Comparison of ENCODE assay signal across 2 cellular contexts in the genomic region with DNA sequence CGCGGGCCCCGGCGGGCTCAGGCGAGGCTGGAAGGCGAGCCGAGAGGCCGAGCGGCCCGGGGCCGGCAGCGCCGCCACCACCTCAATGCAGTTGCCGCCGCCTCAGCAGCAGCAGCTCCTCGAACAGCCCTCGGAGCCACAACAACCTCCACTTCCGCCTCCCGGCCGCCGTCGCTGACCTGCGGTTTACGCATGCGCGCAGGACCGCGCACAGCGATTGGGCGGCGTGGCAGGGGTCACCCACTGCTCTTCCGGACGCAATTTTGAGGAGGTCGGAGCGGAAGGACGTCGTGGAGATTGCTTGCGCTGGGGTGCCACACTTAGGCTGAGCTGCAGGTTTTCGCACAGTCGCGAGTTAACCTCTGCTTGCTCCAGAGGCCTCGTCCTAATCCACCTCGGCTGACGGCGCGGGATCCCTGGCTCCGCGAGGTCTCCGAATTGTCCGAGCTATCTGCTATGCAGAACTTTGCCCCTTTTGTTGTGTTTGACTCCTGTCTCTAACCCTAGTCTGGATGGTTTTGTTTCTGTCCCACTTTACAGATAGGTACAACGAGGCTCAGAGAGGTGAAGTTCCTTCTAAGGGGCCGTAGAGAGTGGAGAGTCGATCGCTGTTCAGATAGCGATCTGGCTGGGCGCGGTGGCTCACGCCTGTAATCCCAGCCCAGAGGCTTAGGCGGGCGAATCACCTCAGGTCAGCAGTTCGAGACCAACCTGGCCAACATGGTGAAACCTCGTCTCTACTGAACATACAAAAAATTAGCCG.
A peak's percentile ranks its signal among the peaks of the same experiment; 100 is the strongest.
TF ChIP-seq lines count a peak whose summit lies in the region.

A gene (plus strand): TSS at position 243 of the 763 bp plus-strand sequence. CDS start 6,657 bp downstream, outside the sequence.
A gene with protein sequence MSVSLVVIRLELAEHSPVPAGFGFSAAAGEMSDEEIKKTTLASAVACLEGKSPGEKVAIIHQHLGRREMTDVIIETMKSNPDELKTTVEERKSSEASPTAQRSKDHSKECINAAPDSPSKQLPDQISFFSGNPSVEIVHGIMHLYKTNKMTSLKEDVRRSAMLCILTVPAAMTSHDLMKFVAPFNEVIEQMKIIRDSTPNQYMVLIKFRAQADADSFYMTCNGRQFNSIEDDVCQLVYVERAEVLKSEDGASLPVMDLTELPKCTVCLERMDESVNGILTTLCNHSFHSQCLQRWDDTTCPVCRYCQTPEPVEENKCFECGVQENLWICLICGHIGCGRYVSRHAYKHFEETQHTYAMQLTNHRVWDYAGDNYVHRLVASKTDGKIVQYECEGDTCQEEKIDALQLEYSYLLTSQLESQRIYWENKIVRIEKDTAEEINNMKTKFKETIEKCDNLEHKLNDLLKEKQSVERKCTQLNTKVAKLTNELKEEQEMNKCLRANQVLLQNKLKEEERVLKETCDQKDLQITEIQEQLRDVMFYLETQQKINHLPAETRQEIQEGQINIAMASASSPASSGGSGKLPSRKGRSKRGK (minus strand): TSS at position 146 of the 763 bp plus-strand sequence. CDS start 164 bp downstream, outside the sequence.

TF ChIP-seq in HCT116, 20 proteins besides CTCF, POLR2A, EP300 and RAD21 (continued from another document):
- TF ChIP-seq, protein P1, sequence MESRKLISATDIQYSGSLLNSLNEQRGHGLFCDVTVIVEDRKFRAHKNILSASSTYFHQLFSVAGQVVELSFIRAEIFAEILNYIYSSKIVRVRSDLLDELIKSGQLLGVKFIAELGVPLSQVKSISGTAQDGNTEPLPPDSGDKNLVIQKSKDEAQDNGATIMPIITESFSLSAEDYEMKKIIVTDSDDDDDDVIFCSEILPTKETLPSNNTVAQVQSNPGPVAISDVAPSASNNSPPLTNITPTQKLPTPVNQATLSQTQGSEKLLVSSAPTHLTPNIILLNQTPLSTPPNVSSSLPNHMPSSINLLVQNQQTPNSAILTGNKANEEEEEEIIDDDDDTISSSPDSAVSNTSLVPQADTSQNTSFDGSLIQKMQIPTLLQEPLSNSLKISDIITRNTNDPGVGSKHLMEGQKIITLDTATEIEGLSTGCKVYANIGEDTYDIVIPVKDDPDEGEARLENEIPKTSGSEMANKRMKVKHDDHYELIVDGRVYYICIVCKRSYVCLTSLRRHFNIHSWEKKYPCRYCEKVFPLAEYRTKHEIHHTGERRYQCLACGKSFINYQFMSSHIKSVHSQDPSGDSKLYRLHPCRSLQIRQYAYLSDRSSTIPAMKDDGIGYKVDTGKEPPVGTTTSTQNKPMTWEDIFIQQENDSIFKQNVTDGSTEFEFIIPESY (IDR thresholded peaks at IDR 0.05; ENCODE audit: extremely low read depth, insufficient replicate concordance, low read length), result peak; percentile 77
- peak; percentile 69 for TF ChIP-seq YY1 (IDR thresholded peaks at IDR 0.05; ENCODE audit: extremely low read depth, insufficient replicate concordance, low read depth, low read length)
- TF ChIP-seq SP1 (IDR thresholded peaks at IDR 0.05; ENCODE audit: low read depth), result peak; percentile 82
- no peak for TF ChIP-seq EZH2 (IDR thresholded peaks at IDR 0.05)
- TF ChIP-seq JUND (IDR thresholded peaks at IDR 0.05), result no peak
- no peak for TF ChIP-seq EZH2phosphoT487 (IDR thresholded peaks at IDR 0.05; ENCODE audit: borderline replicate concordance)
- TF ChIP-seq POLR2AphosphoS5 (IDR thresholded peaks at IDR 0.05; ENCODE audit: low read depth, low read length), result peak; percentile 98
- TF ChIP-seq, protein P2, sequence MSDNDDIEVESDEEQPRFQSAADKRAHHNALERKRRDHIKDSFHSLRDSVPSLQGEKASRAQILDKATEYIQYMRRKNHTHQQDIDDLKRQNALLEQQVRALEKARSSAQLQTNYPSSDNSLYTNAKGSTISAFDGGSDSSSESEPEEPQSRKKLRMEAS (IDR thresholded peaks at IDR 0.05), result peak; percentile 73
- TF ChIP-seq ZFX (IDR thresholded peaks at IDR 0.05), result peak; percentile 10
- TF ChIP-seq SIN3A (IDR thresholded peaks at IDR 0.05; ENCODE audit: low read depth), result peak; percentile 93

TF ChIP-seq in neural cell, 6 proteins besides CTCF, POLR2A, EP300 and RAD21 (continued from another document):
- TF ChIP-seq, protein P3, sequence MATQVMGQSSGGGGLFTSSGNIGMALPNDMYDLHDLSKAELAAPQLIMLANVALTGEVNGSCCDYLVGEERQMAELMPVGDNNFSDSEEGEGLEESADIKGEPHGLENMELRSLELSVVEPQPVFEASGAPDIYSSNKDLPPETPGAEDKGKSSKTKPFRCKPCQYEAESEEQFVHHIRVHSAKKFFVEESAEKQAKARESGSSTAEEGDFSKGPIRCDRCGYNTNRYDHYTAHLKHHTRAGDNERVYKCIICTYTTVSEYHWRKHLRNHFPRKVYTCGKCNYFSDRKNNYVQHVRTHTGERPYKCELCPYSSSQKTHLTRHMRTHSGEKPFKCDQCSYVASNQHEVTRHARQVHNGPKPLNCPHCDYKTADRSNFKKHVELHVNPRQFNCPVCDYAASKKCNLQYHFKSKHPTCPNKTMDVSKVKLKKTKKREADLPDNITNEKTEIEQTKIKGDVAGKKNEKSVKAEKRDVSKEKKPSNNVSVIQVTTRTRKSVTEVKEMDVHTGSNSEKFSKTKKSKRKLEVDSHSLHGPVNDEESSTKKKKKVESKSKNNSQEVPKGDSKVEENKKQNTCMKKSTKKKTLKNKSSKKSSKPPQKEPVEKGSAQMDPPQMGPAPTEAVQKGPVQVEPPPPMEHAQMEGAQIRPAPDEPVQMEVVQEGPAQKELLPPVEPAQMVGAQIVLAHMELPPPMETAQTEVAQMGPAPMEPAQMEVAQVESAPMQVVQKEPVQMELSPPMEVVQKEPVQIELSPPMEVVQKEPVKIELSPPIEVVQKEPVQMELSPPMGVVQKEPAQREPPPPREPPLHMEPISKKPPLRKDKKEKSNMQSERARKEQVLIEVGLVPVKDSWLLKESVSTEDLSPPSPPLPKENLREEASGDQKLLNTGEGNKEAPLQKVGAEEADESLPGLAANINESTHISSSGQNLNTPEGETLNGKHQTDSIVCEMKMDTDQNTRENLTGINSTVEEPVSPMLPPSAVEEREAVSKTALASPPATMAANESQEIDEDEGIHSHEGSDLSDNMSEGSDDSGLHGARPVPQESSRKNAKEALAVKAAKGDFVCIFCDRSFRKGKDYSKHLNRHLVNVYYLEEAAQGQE (IDR thresholded peaks at IDR 0.05; ENCODE audit: borderline replicate concordance), result no peak
- no peak for TF ChIP-seq EZH2 (IDR thresholded peaks at IDR 0.05; ENCODE audit: borderline replicate concordance, insufficient read depth, low read length, poor library complexity, severe bottlenecking)
- no peak for TF ChIP-seq TAF1 (IDR thresholded peaks at IDR 0.05; ENCODE audit: low read depth)
- peak; percentile 88 for TF ChIP-seq MXI1 (conservative IDR thresholded peaks at IDR 0.05; ENCODE audit: poor library complexity, severe bottlenecking)
